ENCODE assay signal across 26 cellular contexts in genomic region chr3:59680916-59681315, GRCh38.
"Had no signal": no experiment of that assay in that cellular context is flagged by ENCODE, and none has a peak within 500 bp of the region (broad histone marks: within the 10 kb centered on the region; RNA-seq: fewer than 3 reads in every experiment).

No MANE protein-coding gene starts in this region.

- H3K27ac ChIP-seq: brain microvascular endothelial cell, coronary artery, dorsolateral prefrontal cortex, esophagus squamous epithelium, gastroesophageal sphincter, heart right ventricle, WERI-Rb-1 had no signal

- H3K9me3 ChIP-seq: esophagus squamous epithelium, gastroesophageal sphincter, heart right ventricle had no signal

- H3K27me3 ChIP-seq: brain microvascular endothelial cell, esophagus squamous epithelium, gastroesophageal sphincter, heart right ventricle had no signal

- H3K4me3 ChIP-seq: coronary artery, dorsolateral prefrontal cortex, esophagus squamous epithelium, gastroesophageal sphincter, heart right ventricle had no signal

- H3K36me3 ChIP-seq: brain microvascular endothelial cell, esophagus squamous epithelium, gastroesophageal sphincter, heart right ventricle, WERI-Rb-1 had no signal

- DNase-seq: activated B cell treated with CpG ODN at 0.5 μM for 24 hours; activated CD4-positive, alpha-beta T cell treated with anti-CD3 and anti-CD28 coated beads for 48 hours; activated CD4-positive, alpha-beta T cell treated with anti-CD3 and anti-CD28 coated beads, Interleukin-2, amount 50 U/mL, for 1 hour; activated CD4-positive, alpha-beta T cell treated with anti-CD3 and anti-CD28 coated beads, Interleukin-2, amount 50 U/mL, for 48 hours; activated CD8-positive, alpha-beta memory T cell treated with anti-CD3 and anti-CD28 coated beads for 24 hours; activated CD8-positive, alpha-beta T cell treated with anti-CD3 and anti-CD28 coated beads for 36 hours; activated effector memory CD4-positive, alpha-beta T cell treated with Interleukin-2 at 50 U/mL for 16 hours; activated gamma-delta T cell treated with Interleukin-2 at 50 U/mL for 16 hours; activated naive CD4-positive, alpha-beta T cell treated with anti-CD3 and anti-CD28 coated beads, Interleukin-2, amount 50 U/mL, for 16 hours; activated naive CD4-positive, alpha-beta T cell treated with Interleukin-2 at 50 U/mL for 16 hours; activated T-cell treated with anti-CD3 and anti-CD28 coated beads, Interleukin-2, amount 50 U/mL, for 4 hours; amniotic stem cell; anterior cingulate cortex; brain microvascular endothelial cell; dorsolateral prefrontal cortex; effector memory CD4-positive, alpha-beta T cell; endodermal cell; erythroblast; esophagus squamous epithelium; foreskin melanocyte; heart right ventricle; T-helper 17 cell; T1000; WERI-Rb-1 had no signal

- H3K4me1 ChIP-seq: gastroesophageal sphincter, heart right ventricle had no signal
